Comparison of ENCODE assay signal across 14 cellular contexts in genomic region chr7:68984331-68984730, GRCh38.
A peak's percentile ranks its signal among the peaks of the same experiment; 100 is the strongest.
DNase-seq lines count a peak whose midpoint lies in the region; ATAC-seq and TF ChIP-seq lines count a peak whose summit lies in the region.
"Had no signal": no experiment of that assay in that cellular context is flagged by ENCODE, and none has a peak within 500 bp of the region (broad histone marks: within the 10 kb centered on the region; RNA-seq: fewer than 3 reads in every experiment).

No MANE protein-coding gene starts in this region.

- no peak for TF ChIP-seq CTCF in retinal pigment epithelial cell (conservative IDR thresholded peaks at IDR 0.05; ENCODE audit: low read depth, low read length)
- TF ChIP-seq CTCF in WTC11 (IDR thresholded peaks at IDR 0.05) = no peak

- CTCF ChIA-PET in WTC11 (lab: Charles Lee) = no interaction called here

- peaks cover 28% of the 10 kb centered on the region for H3K4me1 Mint-ChIP-seq in WTC11
- H3K4me1 Mint-ChIP-seq: CD4-positive, CD25-positive, alpha-beta regulatory T cell had no signal

- H3K27me3 Mint-ChIP-seq in WTC11 (ENCODE audit: low read depth) = peaks cover 6% of the 10 kb centered on the region; the same call in 1 of the 2 replicates
- H3K27me3 Mint-ChIP-seq: CD4-positive, CD25-positive, alpha-beta regulatory T cell had no signal

- ATAC-seq in WTC11 = no peak
- ATAC-seq in GM19395 (IDR thresholded peaks at IDR 0.05; ENCODE audit: unreplicated experiment) = no peak

- no peak overlapping the region for H3K4me3 ChIP-seq in retinal pigment epithelial cell (ENCODE audit: low read length)
- H3K4me3 ChIP-seq: GM23248 had no signal

- DNase-seq in anterior cingulate cortex (lab: John Stamatoyannopoulos, UW) (peak in 43 of 58 donors; percentile 0 to 67 (median 12)), middle frontal gyrus (ENCODE audit: extremely low spot score, low spot score) (peak; percentile 44), retinal pigment epithelial cell (ENCODE audit: low read depth) (peak; percentile 14), NCI-H1092 treated with DMSO at 0.1 percent for 48 hours (lab: John Stamatoyannopoulos, UW) (no peak), NCI-H2107 treated with DMSO at 0.1 percent for 48 hours (lab: John Stamatoyannopoulos, UW; ENCODE audit: unreplicated experiment) (no peak), WTC11 (ENCODE audit: low spot score) (no peak)
- DNase-seq: ACHN; BE2C; C1 segment of cervical spinal cord; Caco-2; CD4-positive, CD25-positive, alpha-beta regulatory T cell; GM23248; HCEC 1CT had no signal

- no peak overlapping the region for H3K27ac Mint-ChIP-seq in WTC11
- H3K27ac Mint-ChIP-seq: CD4-positive, CD25-positive, alpha-beta regulatory T cell had no signal

- H3K9me3 Mint-ChIP-seq in WTC11 = peaks cover 52% of the 10 kb centered on the region

- H3K4me3 Mint-ChIP-seq in WTC11 = no peak overlapping the region
- H3K4me3 Mint-ChIP-seq: CD4-positive, CD25-positive, alpha-beta regulatory T cell had no signal

- peaks cover 35% of the 10 kb centered on the region for H3K36me3 Mint-ChIP-seq in WTC11
- H3K36me3 Mint-ChIP-seq: CD4-positive, CD25-positive, alpha-beta regulatory T cell had no signal

- POLR2A ChIA-PET in WTC11 (lab: Charles Lee) = no interaction called here

TF ChIP-seq in WTC11, 78 proteins besides CTCF, POLR2A, EP300 and RAD21:
- no peak for TF ChIP-seq NR3C1 (CRISPR knock-in tag; conservative IDR thresholded peaks at IDR 0.05; ENCODE audit: low read depth)
- no peak for TF ChIP-seq ZSCAN18 (CRISPR knock-in tag; IDR thresholded peaks at IDR 0.05)
- TF ChIP-seq USF2 (CRISPR knock-in tag; IDR thresholded peaks at IDR 0.05) = no peak
- TF ChIP-seq TCF7 (CRISPR knock-in tag; IDR thresholded peaks at IDR 0.05; ENCODE audit: low read depth) = no peak
- no peak for TF ChIP-seq AFF4 (CRISPR knock-in tag; IDR thresholded peaks at IDR 0.05; ENCODE audit: borderline replicate concordance)
- TF ChIP-seq ETV6 (CRISPR knock-in tag; IDR thresholded peaks at IDR 0.05) = no peak
- TF ChIP-seq ZNF317 (CRISPR knock-in tag; IDR thresholded peaks at IDR 0.05; ENCODE audit: borderline replicate concordance, low read depth) = no peak
- no peak for TF ChIP-seq ZNF396 (CRISPR knock-in tag; IDR thresholded peaks at IDR 0.05; ENCODE audit: borderline replicate concordance)
- no peak for TF ChIP-seq ZNF423 (CRISPR knock-in tag; IDR thresholded peaks at IDR 0.05)
- no peak for TF ChIP-seq HMGA2 (CRISPR knock-in tag; IDR thresholded peaks at IDR 0.05)

Comparison
In these comparisons a context has a peak if more than half of its experiments do, and no peak if none do; other contexts are left out.
1. DNase-seq: peak in anterior cingulate cortex (43 of 58), middle frontal gyrus (single experiment) and retinal pigment epithelial cell (single experiment); none in NCI-H1092 treated with DMSO at 0.1 percent for 48 hours (single experiment), NCI-H2107 treated with DMSO at 0.1 percent for 48 hours (single experiment) and WTC11 (single experiment).